11 cellular contexts compared by ENCODE assay signal in the genomic region with DNA sequence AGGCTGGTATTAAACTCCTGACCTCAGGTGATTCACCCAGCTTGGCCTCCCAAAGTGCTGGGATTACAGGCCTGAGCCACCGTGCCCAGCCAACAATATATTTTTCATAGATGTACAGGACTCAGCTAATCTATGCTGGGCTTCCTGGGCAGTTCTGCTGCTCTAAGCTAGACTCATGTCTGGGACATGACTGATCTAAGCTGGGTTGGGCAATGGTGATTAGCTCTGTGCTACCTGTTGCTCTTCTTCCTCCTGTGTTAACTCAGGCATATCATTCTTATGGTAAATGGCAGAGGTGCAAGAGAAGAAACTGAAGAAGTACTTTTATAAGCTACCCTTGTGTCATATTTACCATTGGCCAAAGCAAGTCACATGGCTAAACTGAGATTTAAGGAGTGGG. TPM values are rescaled to one million over a fixed set of nuclear protein-coding genes. Genes with fewer than 3 reads are reported as not detected.
"Had no signal": no experiment of that assay in that cellular context is flagged by ENCODE, and none has a peak within 500 bp of the region (broad histone marks: within the 10 kb centered on the region; RNA-seq: fewer than 3 reads in every experiment).

No MANE protein-coding gene starts in this region.

- H3K9ac ChIP-seq: GM23248 had no signal

- H3K27ac ChIP-seq: GM23248, HL-60 had no signal

- H3K36me3 ChIP-seq: HAP-1 had no signal

- FAIRE-seq: K562 had no signal

- ATAC-seq: HCT116, K562 had no signal

- H2AFZ ChIP-seq: GM23248 had no signal

- H3K4me3 ChIP-seq: GM23248, HAP-1, K562 had no signal

- H3K9me3 ChIP-seq: HAP-1 had no signal

- H3K4me1 ChIP-seq: HAP-1 had no signal

- DNase-seq: GM23248, GOT3, H7, IMR-90, KG1 had no signal

RNA-seq across cellular contexts. Expression of gene SUPT20HL2, which starts 11.4 kb away (rescaled TPM):
- total RNA-seq: GM23248, H4, HT1080, IMR-90, K562 had no signal
- polyA plus RNA-seq: GM23248, IMR-90 had no signal

RNA-seq across cellular contexts. Expression of gene SUPT20HL1, which starts 35.2 kb away (rescaled TPM):
- total RNA-seq: GM23248, H4, H7, HT1080, IMR-90, K562 had no signal
- polyA plus RNA-seq: GM23248, IMR-90, K562 had no signal
